12 cellular contexts compared by ENCODE assay signal in genomic region chr2:8606226-8606625, GRCh38.
DNase-seq lines count a peak whose midpoint lies in the region; ATAC-seq and TF ChIP-seq lines count a peak whose summit lies in the region.
"Had no signal": no experiment of that assay in that cellular context is flagged by ENCODE, and none has a peak within 500 bp of the region (broad histone marks: within the 10 kb centered on the region; RNA-seq: fewer than 3 reads in every experiment).

No MANE protein-coding gene starts in this region.

- intact Hi-C loops in thyroid gland (cut with DNase I): no loop called here

- no peak overlapping the region for H3K27ac ChIP-seq in thyroid gland
- no peak overlapping the region for H3K27ac ChIP-seq in foreskin keratinocyte

- H3K9me3 ChIP-seq in thyroid gland: no peaks in the 10 kb centered on the region

- H3K36me3 Mint-ChIP-seq in activated naive CD8-positive, alpha-beta T cell treated with anti-CD3 and anti-CD28 coated beads for 36 hours: no peaks in the 10 kb centered on the region
- H3K36me3 Mint-ChIP-seq: activated naive CD8-positive, alpha-beta T cell treated with anti-CD3 and anti-CD28 coated beads, Interleukin-2, amount 10 ng/mL, durations not matched to agents 7 days and 5 days; CD14-positive monocyte had no signal

- no peak for TF ChIP-seq POLR2A in GM18505 (IDR thresholded peaks at IDR 0.05; ENCODE audit: borderline replicate concordance, extremely low read depth, insufficient read depth, insufficient read length)
- no peak for TF ChIP-seq POLR2A in thyroid gland (IDR thresholded peaks at IDR 0.05)

- WGBS in thyroid gland, 2 donors: 83 to 93% methylated on average over 8 of the region's 8 CpGs

- H3K4me3 Mint-ChIP-seq in activated naive CD8-positive, alpha-beta T cell treated with anti-CD3 and anti-CD28 coated beads for 36 hours: no peak overlapping the region
- H3K4me3 Mint-ChIP-seq: activated naive CD8-positive, alpha-beta T cell treated with anti-CD3 and anti-CD28 coated beads, Interleukin-2, amount 10 ng/mL, durations not matched to agents 7 days and 5 days; CD14-positive monocyte; naive thymus-derived CD8-positive, alpha-beta T cell had no signal

- peaks cover 16% of the 10 kb centered on the region for H3K4me1 Mint-ChIP-seq in activated naive CD8-positive, alpha-beta T cell treated with anti-CD3 and anti-CD28 coated beads for 36 hours

- H3K4me3 ChIP-seq in thyroid gland (replicated peaks in 1 of 3): no peak overlapping the region

- ATAC-seq in GM18505 (IDR thresholded peaks at IDR 0.05; ENCODE audit: unreplicated experiment) (peak; percentile 89), HG02981 (IDR thresholded peaks at IDR 0.05; ENCODE audit: unreplicated experiment) (peak; percentile 89), foreskin keratinocyte (no peak)
- ATAC-seq: naive thymus-derived CD8-positive, alpha-beta T cell had no signal

- peaks cover 9% of the 10 kb centered on the region for H3K9me3 Mint-ChIP-seq in activated naive CD8-positive, alpha-beta T cell treated with anti-CD3 and anti-CD28 coated beads for 36 hours

- no peaks in the 10 kb centered on the region for H3K27me3 ChIP-seq in thyroid gland
- H3K27me3 ChIP-seq in foreskin keratinocyte: no peaks in the 10 kb centered on the region

- no peaks in the 10 kb centered on the region for H3K27me3 Mint-ChIP-seq in activated naive CD8-positive, alpha-beta T cell treated with anti-CD3 and anti-CD28 coated beads for 36 hours

- H3K4me1 ChIP-seq in thyroid gland (no peaks in the 10 kb centered on the region), foreskin keratinocyte (no peaks in the 10 kb centered on the region)

- DNase-seq in GM20000 (ENCODE audit: low spot score) (peak; percentile 63), RPMI8226 (peak; percentile 76), thyroid gland (no peak), NCI-H1694 treated with DMSO at 0.1 percent for 48 hours (lab: John Stamatoyannopoulos, UW) (no peak), foreskin keratinocyte (no peak)
- no peak for DNase-seq in activated naive CD8-positive, alpha-beta T cell treated with anti-CD3 and anti-CD28 coated beads for 36 hours
- DNase-seq: activated CD4-positive, CD25-positive, alpha-beta regulatory T cell; activated naive CD8-positive, alpha-beta T cell treated with anti-CD3 and anti-CD28 coated beads, Interleukin-2, amount 10 ng/mL, durations not matched to agents 7 days and 5 days had no signal

- H3K27ac Mint-ChIP-seq in activated naive CD8-positive, alpha-beta T cell treated with anti-CD3 and anti-CD28 coated beads for 36 hours: no peak overlapping the region
- H3K27ac Mint-ChIP-seq: activated naive CD8-positive, alpha-beta T cell treated with anti-CD3 and anti-CD28 coated beads, Interleukin-2, amount 10 ng/mL, durations not matched to agents 7 days and 5 days; naive thymus-derived CD8-positive, alpha-beta T cell had no signal

- H3K36me3 ChIP-seq in thyroid gland: no peaks in the 10 kb centered on the region

- TF ChIP-seq CTCF in GM20000 (IDR thresholded peaks at IDR 0.05; ENCODE audit: extremely low read depth, missing control alignments) (no peak), thyroid gland (IDR thresholded peaks at IDR 0.05) (no peak), foreskin keratinocyte (conservative IDR thresholded peaks at IDR 0.05) (no peak)

Comparison
In these comparisons a context has a peak if more than half of its experiments do, and no peak if none do; other contexts are left out.
1. DNase-seq: peak in GM20000 (single experiment) and RPMI8226 (single experiment); none in activated naive CD8-positive, alpha-beta T cell treated with anti-CD3 and anti-CD28 coated beads for 36 hours (single experiment), thyroid gland (0 of 2), NCI-H1694 treated with DMSO at 0.1 percent for 48 hours (single experiment) and foreskin keratinocyte (0 of 2).